In the genomic region with DNA sequence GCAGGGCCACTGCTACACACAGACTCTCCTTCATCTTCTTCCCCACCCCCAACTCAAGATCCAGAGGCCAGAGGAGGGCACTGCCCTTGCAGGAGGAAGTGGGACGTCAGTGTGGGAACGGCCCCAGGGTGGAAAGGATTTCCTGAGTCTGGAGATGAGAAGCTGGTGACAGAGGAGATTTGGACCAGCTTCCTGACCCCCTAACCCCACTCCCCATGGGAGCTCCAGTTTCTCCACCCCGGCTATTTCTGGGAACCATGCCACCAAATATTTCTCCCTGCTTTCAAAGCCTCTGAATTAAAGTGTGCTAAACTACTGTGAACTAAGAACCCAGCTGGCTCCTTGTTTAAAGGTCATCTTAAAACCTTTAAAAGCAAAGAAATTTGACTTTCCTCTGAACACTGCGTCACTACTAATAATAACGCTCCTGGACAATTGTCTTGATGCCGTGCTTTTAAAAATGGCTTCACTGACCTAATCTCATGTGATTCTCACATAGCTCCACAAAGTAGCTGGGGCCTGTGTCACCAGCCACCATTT, we compare ENCODE assay signal across 8 cellular contexts. TPM values are rescaled to one million over a fixed set of nuclear protein-coding genes. Genes with fewer than 3 reads are reported as not detected.
A peak's percentile ranks its signal among the peaks of the same experiment; 100 is the strongest.
DNase-seq lines count a peak whose midpoint lies in the region; ATAC-seq, FAIRE-seq and TF ChIP-seq lines count a peak whose summit lies in the region.
"Had no signal": no experiment of that assay in that cellular context is flagged by ENCODE, and none has a peak within 500 bp of the region (broad histone marks: within the 10 kb centered on the region; RNA-seq: fewer than 3 reads in every experiment).

No MANE protein-coding gene starts in this region.

- peak; percentile 43 for TF ChIP-seq POLR2A in endothelial cell of umbilical vein (IDR thresholded peaks at IDR 0.05; ENCODE audit: low read depth, low read length)

- peak overlapping the region in 2 of 7 donors; percentile 43 to 52 for H3K27ac Mint-ChIP-seq in CD4-positive, alpha-beta memory T cell

- no peak for ATAC-seq in HG02981 (IDR thresholded peaks at IDR 0.05; ENCODE audit: unreplicated experiment)

- H3K27ac ChIP-seq in endothelial cell of umbilical vein (ENCODE audit: insufficient read depth, low read depth, low read length): peak overlapping the region; percentile 92
- H3K27ac ChIP-seq in CD4-positive, alpha-beta memory T cell (ENCODE audit: low read depth, low read length): no peak overlapping the region

- H2AFZ ChIP-seq in endothelial cell of umbilical vein (ENCODE audit: low read depth, low read length): no peak overlapping the region

- peaks cover 35 to 67% (median 41%) of the 10 kb centered on the region in 4 donors for H3K4me1 Mint-ChIP-seq in CD4-positive, alpha-beta memory T cell

- intact Hi-C loops in endothelial cell of umbilical vein (cut with micrococcal nuclease): loop anchor here (1.0 to 5.0 kb wide), 6 partner anchors 8 to 194 kb away; no protein-coding TSS in a partner anchor
- intact Hi-C loops in CD4-positive, alpha-beta memory T cell (cut with micrococcal nuclease): no loop called here

- no peaks in the 10 kb centered on the region for H3K9me1 ChIP-seq in endothelial cell of umbilical vein (replicated peaks; ENCODE audit: control insufficient read depth, extremely low read depth, insufficient read depth, low read length)

- CTCF ChIA-PET in endothelial cell of umbilical vein (lab: Charles Lee): interaction anchor here (0.7 to 1.4 kb wide), 8 partner anchors 11 to 186 kb away, joined by 3 to 17 read pairs (median 4); no protein-coding TSS in a partner anchor
- CTCF ChIA-PET in CD4-positive, alpha-beta memory T cell (lab: Charles Lee; ENCODE audit: partially characterized antibody): no interaction called here

- no TSS peak for BruUV-seq in endothelial cell of umbilical vein (replicated peaks; lab: Mats Ljungman, UMichigan)

- no peaks in the 10 kb centered on the region for H3K27me3 ChIP-seq in endothelial cell of umbilical vein (ENCODE audit: control insufficient read depth in 2 of 2, insufficient read depth in 2 of 2, low read length in 2 of 2)
- no peaks in the 10 kb centered on the region for H3K27me3 ChIP-seq in CD4-positive, alpha-beta memory T cell (ENCODE audit: insufficient read depth, low read length)

- FAIRE-seq in endothelial cell of umbilical vein (lab: Jason Lieb, UNC): peak; percentile 95
- no peak for FAIRE-seq in urothelium cell line (lab: Jason Lieb, UNC)

- peaks cover 39% of the 10 kb centered on the region for H3K4me1 ChIP-seq in endothelial cell of umbilical vein (ENCODE audit: control insufficient read depth, extremely low read depth, insufficient read depth, low read length)
- H3K4me1 ChIP-seq in CD4-positive, alpha-beta memory T cell (ENCODE audit: insufficient read depth, low read length): peaks cover 50% of the 10 kb centered on the region

- H4K20me1 ChIP-seq in endothelial cell of umbilical vein (replicated peaks; ENCODE audit: control insufficient read depth, extremely low read depth, insufficient read depth, low read length): no peaks in the 10 kb centered on the region

- no peak overlapping the region for H3K4me3 ChIP-seq in endothelial cell of umbilical vein (replicated peaks in 1 of 3; ENCODE audit: insufficient read depth in 1 of 3, low read depth in 1 of 3, low read length in 3 of 3)
- H3K4me3 ChIP-seq in CD4-positive, alpha-beta memory T cell (ENCODE audit: low read length in 2 of 2): no peak overlapping the region

- H3K4me2 ChIP-seq in endothelial cell of umbilical vein (ENCODE audit: insufficient read depth, low read length): peak overlapping the region; percentile 6

- TF ChIP-seq CTCF in endothelial cell of umbilical vein (IDR thresholded peaks at IDR 0.05; ENCODE audit: extremely low read depth in 1 of 2, insufficient read depth in 1 of 2, low read depth in 1 of 2, low read length in 2 of 2): no peak

- no peaks in the 10 kb centered on the region for H3K9me3 ChIP-seq in endothelial cell of umbilical vein (replicated peaks; ENCODE audit: control insufficient read depth, insufficient read depth, low read length)
- no peaks in the 10 kb centered on the region for H3K9me3 ChIP-seq in CD4-positive, alpha-beta memory T cell (ENCODE audit: control insufficient read depth in 1 of 2, low read length in 2 of 2)

- dilution Hi-C loops in endothelial cell of umbilical vein (cut with MboI; ENCODE audit: extremely low pct_ligation_motif_present, low sequenced_read_pairs): no loop called here

- no peaks in the 10 kb centered on the region for H3K79me2 ChIP-seq in endothelial cell of umbilical vein (ENCODE audit: control insufficient read depth, insufficient read depth, low read length)

- DNase-seq in NCI-H2227 (lab: John Stamatoyannopoulos, UW; ENCODE audit: unreplicated experiment): peak; percentile 8
- DNase-seq in endothelial cell of umbilical vein (ENCODE audit: low read depth, low spot score): peak; percentile 94
- peak; percentile 49 for DNase-seq in midbrain (lab: John Stamatoyannopoulos, UW)
- DNase-seq in urothelium cell line (ENCODE audit: low spot score): peak; percentile 14
- DNase-seq in activated CD4-positive, alpha-beta T cell treated with anti-CD3 and anti-CD28 coated beads, Interleukin-2, amount 50 U/mL, for 1 hour: no peak
- no peak for DNase-seq in CD4-positive, alpha-beta memory T cell
- DNase-seq: activated T-cell treated with anti-CD3 and anti-CD28 coated beads, Interleukin-2, amount 50 U/mL, for 4 hours had no signal

- peaks cover 0 to 3% of the 10 kb centered on the region in 2 donors for H3K36me3 Mint-ChIP-seq in CD4-positive, alpha-beta memory T cell

- POLR2A ChIA-PET in endothelial cell of umbilical vein (lab: Charles Lee): interaction anchor here (1.7 kb wide), 1 partner anchor 47 kb away, joined by 5 read pairs; the partner anchor contains the start of genes CWC15 and KDM4D
- POLR2A ChIA-PET in CD4-positive, alpha-beta memory T cell (lab: Charles Lee; ENCODE audit: partially characterized antibody): interaction anchor here (3.2 to 4.1 kb wide), 3 partner anchors 8 to 141 kb away, joined by 26 to 36 read pairs (median 30); partner anchors contain the start of genes CWC15, KDM4D and SRSF8

- no peaks in the 10 kb centered on the region for H3K36me3 ChIP-seq in endothelial cell of umbilical vein (ENCODE audit: control insufficient read depth in 2 of 2, extremely low read depth in 1 of 2, insufficient read depth in 2 of 2, low read length in 2 of 2)
- no peaks in the 10 kb centered on the region for H3K36me3 ChIP-seq in CD4-positive, alpha-beta memory T cell (ENCODE audit: insufficient read depth, low read length)

- H3K9ac ChIP-seq in endothelial cell of umbilical vein (replicated peaks; ENCODE audit: extremely low read depth, insufficient read depth, low read length): peak overlapping the region; percentile 68

- peaks cover 0 to 1% (median 0%) of the 10 kb centered on the region in 8 donors for H3K9me3 Mint-ChIP-seq in CD4-positive, alpha-beta memory T cell

- H3K4me3 Mint-ChIP-seq in CD4-positive, alpha-beta memory T cell: peak overlapping the region in 1 of 8 donors; percentile 29
- H3K4me3 Mint-ChIP-seq: activated T-cell treated with anti-CD3 and anti-CD28 coated beads, Interleukin-2, amount 50 U/mL, for 4 hours had no signal

- peaks cover 0 to 1% of the 10 kb centered on the region in 2 donors for H3K27me3 Mint-ChIP-seq in CD4-positive, alpha-beta memory T cell

TF ChIP-seq in endothelial cell of umbilical vein, 7 proteins besides CTCF, POLR2A, EP300 and RAD21:
- TF ChIP-seq GATA2 (IDR thresholded peaks at IDR 0.05; ENCODE audit: insufficient read depth, insufficient read length, low read depth, low read length): peak; percentile 68
- peak; percentile 57 for TF ChIP-seq JUN (IDR thresholded peaks at IDR 0.05; ENCODE audit: borderline replicate concordance, insufficient read depth, insufficient read length, low read depth)
- TF ChIP-seq FOS (IDR thresholded peaks at IDR 0.05; ENCODE audit: borderline replicate concordance, insufficient read depth, low read length): peak; percentile 35
- no peak for TF ChIP-seq MYC (IDR thresholded peaks at IDR 0.05; ENCODE audit: low read depth, low read length)
- TF ChIP-seq POLR2AphosphoS5 (IDR thresholded peaks at IDR 0.05; ENCODE audit: insufficient read depth, low read depth, low read length): peak; percentile 89

RNA-seq across cellular contexts. Expression of gene CWC15, which starts 46.6 kb away (rescaled TPM):
- 72.0 and 75.6 TPM in 2 replicates for total RNA-seq in endothelial cell of umbilical vein
- polyA plus RNA-seq in endothelial cell of umbilical vein: 11.1 and 16.9 TPM in 2 replicates
- 28.4 and 29.6 TPM in 2 replicates for polyA plus RNA-seq in endothelial cell of umbilical vein (2011; cell fraction: cytosol; rRNA removed)
- polyA plus RNA-seq in endothelial cell of umbilical vein (2011; cell fraction: nucleus; rRNA removed): 46.2 and 77.7 TPM in 2 replicates
- 62.2 and 75.5 TPM in 2 replicates for polyA plus RNA-seq in endothelial cell of umbilical vein (2012)
- 12.8 and 15.4 TPM in 2 replicates for polyA minus RNA-seq in endothelial cell of umbilical vein
- 17.6 TPM for polyA minus RNA-seq in endothelial cell of umbilical vein (2011; cell fraction: cytosol; rRNA and poly(A)+ RNA removed)
- 30.0 and 37.7 TPM in 2 replicates for polyA minus RNA-seq in endothelial cell of umbilical vein (2011; cell fraction: nucleus; rRNA and poly(A)+ RNA removed)
- total RNA-seq in CD4-positive, alpha-beta memory T cell: 10 to 100 TPM; 62.7 to 69.4 TPM
- 10 to 100 TPM; 64.6 to 67.8 TPM for polyA plus RNA-seq in CD4-positive, alpha-beta memory T cell

RNA-seq across cellular contexts. Expression of gene KDM4D, which starts 46.7 kb away (rescaled TPM):
- 1.0 and 1.3 TPM in 2 replicates for total RNA-seq in endothelial cell of umbilical vein
- polyA plus RNA-seq in endothelial cell of umbilical vein: 1.3 and 1.4 TPM in 2 replicates
- polyA plus RNA-seq in endothelial cell of umbilical vein (2011; cell fraction: cytosol; rRNA removed): 0.90 and 1.1 TPM in 2 replicates
- polyA plus RNA-seq in endothelial cell of umbilical vein (2011; cell fraction: nucleus; rRNA removed): 0.63 and 0.74 TPM in 2 replicates
- 0.64 and 0.96 TPM in 2 replicates for polyA plus RNA-seq in endothelial cell of umbilical vein (2012)
- polyA minus RNA-seq in endothelial cell of umbilical vein: 1.1 and 1.2 TPM in 2 replicates
- 0.82 TPM for polyA minus RNA-seq in endothelial cell of umbilical vein (2011; cell fraction: cytosol; rRNA and poly(A)+ RNA removed)
- 0.63 and 1.3 TPM in 2 replicates for polyA minus RNA-seq in endothelial cell of umbilical vein (2011; cell fraction: nucleus; rRNA and poly(A)+ RNA removed)
- total RNA-seq in CD4-positive, alpha-beta memory T cell: under 1 TPM; 0.32 to 0.39 TPM
- under 1 TPM; 0.21 to 0.37 TPM for polyA plus RNA-seq in CD4-positive, alpha-beta memory T cell

Comparison
In these comparisons a context has a peak if more than half of its experiments do, and no peak if none do; other contexts are left out.
1. DNase-seq: peak in NCI-H2227 (single experiment), endothelial cell of umbilical vein (single experiment), midbrain (single experiment) and urothelium cell line (single experiment); none in activated CD4-positive, alpha-beta T cell treated with anti-CD3 and anti-CD28 coated beads, Interleukin-2, amount 50 U/mL, for 1 hour (single experiment) and CD4-positive, alpha-beta memory T cell (0 of 5).